Comparison of ENCODE assay signal across 10 cellular contexts in genomic region chrX:1205681-1206611, GRCh38. TPM values are rescaled to one million over a fixed set of nuclear protein-coding genes. Genes with fewer than 3 reads are reported as not detected.
DNase-seq lines count a peak whose midpoint lies in the region; ATAC-seq and TF ChIP-seq lines count a peak whose summit lies in the region.
"Had no signal": no experiment of that assay in that cellular context is flagged by ENCODE, and none has a peak within 500 bp of the region (broad histone marks: within the 10 kb centered on the region; RNA-seq: fewer than 3 reads in every experiment).

No MANE protein-coding gene starts in this region.

- no peaks in the 10 kb centered on the region for H3K4me1 ChIP-seq in esophagus (ENCODE audit: control insufficient read depth in 2 of 2, insufficient read depth in 2 of 2, low read length in 1 of 2)
- H3K4me1 ChIP-seq in mucosa of descending colon (ENCODE audit: low read depth): no peaks in the 10 kb centered on the region
- no peaks in the 10 kb centered on the region for H3K4me1 ChIP-seq in urinary bladder (ENCODE audit: insufficient read depth)

- peak; percentile 31 for DNase-seq in stimulated activated CD4-positive, alpha-beta T cell treated with anti-CD3 and anti-CD28 coated beads, Interleukin-15, amount 100 ng/mL, for 24 hours
- DNase-seq in stimulated activated CD4-positive, alpha-beta T cell treated with anti-CD3 and anti-CD28 coated beads, Interleukin-12 subunit alpha, Interleukin-12 subunit beta, amount 100 ng/mL, for 4 hours: no peak
- peak; percentile 12 to 14 for DNase-seq in activated CD4-positive, alpha-beta T cell treated with anti-CD3 and anti-CD28 coated beads, Interleukin-2, amount 50 U/mL, for 4 hours
- DNase-seq in mucosa of descending colon: peak in 1 of 3 donors; percentile 62
- DNase-seq in NCI-H187 (lab: John Stamatoyannopoulos, UW): no peak

- H3K27me3 ChIP-seq in esophagus (ENCODE audit: control insufficient read depth in 1 of 2, insufficient read depth in 2 of 2, low read length in 2 of 2): no peaks in the 10 kb centered on the region

- intact Hi-C loops in mucosa of descending colon (cut with DNase I, micrococcal nuclease): no loop called here

- peaks cover 0 to 2% of the 10 kb centered on the region in 2 donors for H3K9me3 ChIP-seq in esophagus (ENCODE audit: control insufficient read depth in 2 of 2, insufficient read depth in 1 of 2, low read depth in 1 of 2, low read length in 1 of 2)
- H3K9me3 ChIP-seq in mucosa of descending colon: no peaks in the 10 kb centered on the region

- H3K4me3 ChIP-seq in esophagus (ENCODE audit: low read depth in 1 of 2, low read length in 2 of 2) (peak overlapping the region; percentile 19 to 39), mucosa of descending colon (no peak overlapping the region), urinary bladder (ENCODE audit: low read depth, low read length) (peak overlapping the region; percentile 26)

- ATAC-seq in mucosa of descending colon (peak; percentile 92), HG02938 (IDR thresholded peaks at IDR 0.05; ENCODE audit: unreplicated experiment) (no peak)

- no peak for TF ChIP-seq CTCF in mucosa of descending colon (IDR thresholded peaks at IDR 0.05)

- WGBS in esophagus, 2 donors: 2% methylated on average over 33 of the region's 33 CpGs
- 1% methylated on average over 33 of the region's 33 CpGs for WGBS in urinary bladder

- H3K36me3 ChIP-seq in esophagus (ENCODE audit: control insufficient read depth in 2 of 2, insufficient read depth in 2 of 2, low read length in 1 of 2) (no peaks in the 10 kb centered on the region), mucosa of descending colon (ENCODE audit: low read depth) (no peaks in the 10 kb centered on the region), urinary bladder (ENCODE audit: insufficient read depth) (no peaks in the 10 kb centered on the region)

- H3K27ac ChIP-seq in esophagus (ENCODE audit: low read depth in 2 of 2, low read length in 1 of 2): no peak overlapping the region
- no peak overlapping the region for H3K27ac ChIP-seq in urinary bladder (ENCODE audit: low read depth)
- H3K27ac ChIP-seq: C4-2B had no signal

RNA-seq across cellular contexts. Expression of gene CRLF2, which starts 6.5 kb away (rescaled TPM):
- polyA plus RNA-seq in esophagus (under 1 TPM in 1 of 2 donors, not detected in 1; 0.09 TPM), urinary bladder (0.20 TPM)
- total RNA-seq in mucosa of descending colon (under 1 TPM in 2 of 3 donors, not detected in 1; 0.31 to 0.63 TPM), urinary bladder (0.48 TPM)
- total RNA-seq: kidney epithelial cell had no signal

Comparison
In these comparisons a context has a peak if more than half of its experiments do, and no peak if none do; other contexts are left out.
1. DNase-seq: peak in stimulated activated CD4-positive, alpha-beta T cell treated with anti-CD3 and anti-CD28 coated beads, Interleukin-15, amount 100 ng/mL, for 24 hours (single experiment) and activated CD4-positive, alpha-beta T cell treated with anti-CD3 and anti-CD28 coated beads, Interleukin-2, amount 50 U/mL, for 4 hours (2 of 2); none in stimulated activated CD4-positive, alpha-beta T cell treated with anti-CD3 and anti-CD28 coated beads, Interleukin-12 subunit alpha, Interleukin-12 subunit beta, amount 100 ng/mL, for 4 hours (single experiment) and NCI-H187 (0 of 2).